ENCODE assay signal across 8 cellular contexts in genomic region chr12:65278576-65279386, GRCh38. TPM values are rescaled to one million over a fixed set of nuclear protein-coding genes. Genes with fewer than 3 reads are reported as not detected.
DNase-seq lines count a peak whose midpoint lies in the region; ATAC-seq and TF ChIP-seq lines count a peak whose summit lies in the region.

Gene MSRB3, plus strand, starts transcription at chr12:65278683. Its CDS starts 29,897 bp downstream, at chr12:65308580.

- H3K4me1 ChIP-seq in OCI-LY1 (ENCODE audit: insufficient read depth, low read length, severe bottlenecking), result no peaks in the 10 kb centered on the region

- H4K20me1 ChIP-seq in OCI-LY1 (ENCODE audit: insufficient read depth, low read length), result no peaks in the 10 kb centered on the region

- H3K79me2 ChIP-seq in OCI-LY1 (ENCODE audit: insufficient read depth, low read length), result no peaks in the 10 kb centered on the region

- no peak within 1 kb of the TSS for H3K9ac ChIP-seq in OCI-LY1 (ENCODE audit: low read length)

- no peaks in the 10 kb centered on the region for H3K9me3 Mint-ChIP-seq in T-helper 2 cell treated with Interferon-gamma antibody and Interleukin-4, amounts not matched to agents 5 μg/mL and 100 μg/mL, for 36 hours
- no peaks in the 10 kb centered on the region for H3K9me3 Mint-ChIP-seq in brain

- H3K27ac ChIP-seq in OCI-LY1 (ENCODE audit: low read depth, low read length, poor library complexity, severe bottlenecking), result no peak within 1 kb of the TSS

- peaks cover 5% of the 10 kb centered on the region for H3K4me1 Mint-ChIP-seq in T-helper 2 cell treated with Interferon-gamma antibody and Interleukin-4, amounts not matched to agents 5 μg/mL and 100 μg/mL, for 36 hours (ENCODE audit: low read depth)
- H3K4me1 Mint-ChIP-seq in brain, result peaks cover 17% of the 10 kb centered on the region

- peak; percentile 4 for DNase-seq in T-helper 2 cell treated with Interferon-gamma antibody and Interleukin-4, amounts not matched to agents 5 μg/mL and 100 μg/mL, for 36 hours (ENCODE audit: low spot score)
- no peak for DNase-seq in T-helper 2 cell
- DNase-seq in HFF-Myc (ENCODE audit: extremely low read depth, low read depth), result peak; percentile 9
- DNase-seq in hypothalamus (lab: John Stamatoyannopoulos, UW), result peak in 48 of 51 donors; percentile 4 to 76 (median 48)
- peak; percentile 39 for DNase-seq in putamen (ENCODE audit: low spot score)

- no peak within 1 kb of the TSS for H3K27ac Mint-ChIP-seq in T-helper 2 cell treated with Interferon-gamma antibody and Interleukin-4, amounts not matched to agents 5 μg/mL and 100 μg/mL, for 36 hours
- peak within 1 kb of the TSS in 2 of 5 experiments; percentile 28 to 35 for H3K27ac Mint-ChIP-seq in brain

- H3K36me3 Mint-ChIP-seq in T-helper 2 cell treated with Interferon-gamma antibody and Interleukin-4, amounts not matched to agents 5 μg/mL and 100 μg/mL, for 36 hours (ENCODE audit: low read depth), result no peaks in the 10 kb centered on the region
- no peaks in the 10 kb centered on the region for H3K36me3 Mint-ChIP-seq in brain

- no peaks in the 10 kb centered on the region for H3K36me3 ChIP-seq in OCI-LY1 (ENCODE audit: insufficient read depth, low read length)

- no peak within 1 kb of the TSS for H2AFZ ChIP-seq in OCI-LY1 (ENCODE audit: low read length)

- H3K27me3 ChIP-seq in OCI-LY1 (ENCODE audit: insufficient read depth, low read length), result peaks cover 3% of the 10 kb centered on the region; the same call in 1 of the 2 replicates

- TF ChIP-seq CTCF in HFF-Myc (IDR thresholded peaks at IDR 0.05; ENCODE audit: low read depth, low read length, missing control alignments), result no peak
- TF ChIP-seq CTCF in OCI-LY1 (IDR thresholded peaks at IDR 0.05; ENCODE audit: low read length), result no peak
- TF ChIP-seq CTCF in brain (conservative IDR thresholded peaks at IDR 0.05), result peak in 1 of 2 experiments; percentile 43

- H3K9me2 ChIP-seq in OCI-LY1 (ENCODE audit: low read depth, low read length), result no peaks in the 10 kb centered on the region

- no peaks in the 10 kb centered on the region for H3F3A ChIP-seq in OCI-LY1 (ENCODE audit: insufficient read depth, low read length)

- H3K4me3 Mint-ChIP-seq in T-helper 2 cell treated with Interferon-gamma antibody and Interleukin-4, amounts not matched to agents 5 μg/mL and 100 μg/mL, for 36 hours, result peak within 1 kb of the TSS; percentile 64
- H3K4me3 Mint-ChIP-seq in brain, result peak within 1 kb of the TSS; percentile 81 to 91 (median 86)

- H3K4me2 ChIP-seq in OCI-LY1 (ENCODE audit: low read length), result peak within 1 kb of the TSS; percentile 47

- H3K27me3 Mint-ChIP-seq in T-helper 2 cell treated with Interferon-gamma antibody and Interleukin-4, amounts not matched to agents 5 μg/mL and 100 μg/mL, for 36 hours (ENCODE audit: low read depth), result peaks cover 66% of the 10 kb centered on the region
- peaks cover 38% of the 10 kb centered on the region for H3K27me3 Mint-ChIP-seq in brain

- H3K4me3 ChIP-seq in HFF-Myc (replicated peaks; ENCODE audit: low read depth, low read length), result peak within 1 kb of the TSS; percentile 79
- peak within 1 kb of the TSS; percentile 41 for H3K4me3 ChIP-seq in OCI-LY1 (ENCODE audit: low read depth, low read length, poor library complexity, severe bottlenecking)

- ATAC-seq in HG03039 (IDR thresholded peaks at IDR 0.05; ENCODE audit: unreplicated experiment), result no peak

- no peaks in the 10 kb centered on the region for H3K9me3 ChIP-seq in OCI-LY1 (ENCODE audit: low read length)

RNA-seq across cellular contexts. Expression of gene MSRB3, which starts in this region (rescaled TPM):
- polyA plus RNA-seq in brain (ENCODE audit: insufficient read depth, low read depth, low replicate concordance), result 2.8 TPM

Comparison
In these comparisons a context has a peak if more than half of its experiments do, and no peak if none do; other contexts are left out.
1. DNase-seq: peak in T-helper 2 cell treated with Interferon-gamma antibody and Interleukin-4, amounts not matched to agents 5 μg/mL and 100 μg/mL, for 36 hours (single experiment), HFF-Myc (single experiment), hypothalamus (48 of 51) and putamen (single experiment); none in T-helper 2 cell (0 of 5).